ENCODE assay signal across 18 cellular contexts in genomic region chr6:154412106-154412820, GRCh38. TPM values are rescaled to one million over a fixed set of nuclear protein-coding genes. Genes with fewer than 3 reads are reported as not detected.
DNase-seq lines count a peak whose midpoint lies in the region; FAIRE-seq and TF ChIP-seq lines count a peak whose summit lies in the region.
"Had no signal": no experiment of that assay in that cellular context is flagged by ENCODE, and none has a peak within 500 bp of the region (broad histone marks: within the 10 kb centered on the region; RNA-seq: fewer than 3 reads in every experiment).

No MANE protein-coding gene starts in this region.

- FAIRE-seq in RCC 7860 (lab: Jason Lieb, UNC): peak; percentile 64
- FAIRE-seq: TTC549 had no signal

- H3K4me1 ChIP-seq in esophagus squamous epithelium: peaks cover 20 to 43% (median 22%) of the 10 kb centered on the region in 3 donors
- H3K4me1 ChIP-seq in rectal smooth muscle tissue (ENCODE audit: control insufficient read depth, insufficient read depth, low read length): peaks cover 25% of the 10 kb centered on the region
- H3K4me1 ChIP-seq: prostate gland had no signal

- no peaks in the 10 kb centered on the region for H3K9me3 ChIP-seq in esophagus squamous epithelium
- H3K9me3 ChIP-seq: breast epithelium, heart right ventricle, prostate gland had no signal

- H3K9ac ChIP-seq in rectal smooth muscle tissue (ENCODE audit: low read length): no peak overlapping the region

- H3K27me3 ChIP-seq in esophagus squamous epithelium (no peaks in the 10 kb centered on the region), rectal smooth muscle tissue (ENCODE audit: control insufficient read depth, insufficient read depth, low read length) (no peaks in the 10 kb centered on the region)
- H3K27me3 ChIP-seq: breast epithelium, heart right ventricle had no signal

- WGBS in esophagus squamous epithelium, 2 donors: 31 to 32% methylated on average over 5 of the region's 5 CpGs

- H3K4me3 ChIP-seq in esophagus squamous epithelium (no peak overlapping the region), rectal smooth muscle tissue (ENCODE audit: low read length) (no peak overlapping the region)
- H3K4me3 ChIP-seq: breast epithelium, heart right ventricle, lung, prostate gland had no signal

- no peak for TF ChIP-seq POLR2A in esophagus squamous epithelium (IDR thresholded peaks at IDR 0.05)

- in situ Hi-C loops in ACHN (cut with HindIII; ENCODE audit: low pct_ligation_motif_present, low pct_unique_long_range_greater_than_20kb, low sequenced_read_pairs): no loop called here

- no peak for TF ChIP-seq CTCF in esophagus squamous epithelium (IDR thresholded peaks at IDR 0.05)

- intact Hi-C loops in esophagus squamous epithelium (cut with DNase I): no loop called here
- intact Hi-C loops in posterior cingulate gyrus (cut with DNase I): no loop called here

- H3K36me3 ChIP-seq in esophagus squamous epithelium (peaks cover 0 to 57% (median 7%) of the 10 kb centered on the region in 3 donors), rectal smooth muscle tissue (ENCODE audit: control insufficient read depth, insufficient read depth, low read length) (peaks cover 4% of the 10 kb centered on the region)
- H3K36me3 ChIP-seq: breast epithelium, prostate gland had no signal

- peak; percentile 17 for DNase-seq in ACHN
- DNase-seq in RCC 7860 (ENCODE audit: low spot score): peak; percentile 33
- no peak for DNase-seq in esophagus squamous epithelium (lab: John Stamatoyannopoulos, UW)
- DNase-seq in posterior cingulate gyrus: no peak
- DNase-seq in cerebellar cortex (ENCODE audit: low spot score): no peak
- no peak for DNase-seq in activated CD4-positive, CD25-positive, alpha-beta regulatory T cell treated with anti-CD3 and anti-CD28 coated beads, Interleukin-2, amount 50 U/mL, for 72 hours
- DNase-seq in NCI-H1694 treated with DMSO at 0.1 percent for 48 hours (lab: John Stamatoyannopoulos, UW): no peak
- DNase-seq: activated CD4-positive, alpha-beta T cell treated with anti-CD3 and anti-CD28 coated beads, Interleukin-2, amount 10 ng/mL, durations not matched to agents 24 days and 14 days; CD4-positive, CD25-positive, alpha-beta regulatory T cell; DMS53; heart right ventricle; immature natural killer cell; NCI-H1436 had no signal

- H3K27ac ChIP-seq in esophagus squamous epithelium (peak overlapping the region; percentile 31 to 89 (median 66)), rectal smooth muscle tissue (ENCODE audit: low read depth, low read length) (peak overlapping the region; percentile 3)
- H3K27ac ChIP-seq: prostate gland had no signal

RNA-seq across cellular contexts. Expression of gene IPCEF1, which starts 55.7 kb away (rescaled TPM):
- 1 to 10 TPM; 1.8 to 8.1 (median 3.5) TPM for total RNA-seq in esophagus squamous epithelium

Comparison
In these comparisons a context has a peak if more than half of its experiments do, and no peak if none do; other contexts are left out.
1. DNase-seq: peak in ACHN (single experiment) and RCC 7860 (single experiment); none in esophagus squamous epithelium (single experiment), posterior cingulate gyrus (0 of 10), cerebellar cortex (single experiment), activated CD4-positive, CD25-positive, alpha-beta regulatory T cell treated with anti-CD3 and anti-CD28 coated beads, Interleukin-2, amount 50 U/mL, for 72 hours (single experiment) and NCI-H1694 treated with DMSO at 0.1 percent for 48 hours (single experiment).